Comparison of ENCODE assay signal across 35 cellular contexts in the genomic region with DNA sequence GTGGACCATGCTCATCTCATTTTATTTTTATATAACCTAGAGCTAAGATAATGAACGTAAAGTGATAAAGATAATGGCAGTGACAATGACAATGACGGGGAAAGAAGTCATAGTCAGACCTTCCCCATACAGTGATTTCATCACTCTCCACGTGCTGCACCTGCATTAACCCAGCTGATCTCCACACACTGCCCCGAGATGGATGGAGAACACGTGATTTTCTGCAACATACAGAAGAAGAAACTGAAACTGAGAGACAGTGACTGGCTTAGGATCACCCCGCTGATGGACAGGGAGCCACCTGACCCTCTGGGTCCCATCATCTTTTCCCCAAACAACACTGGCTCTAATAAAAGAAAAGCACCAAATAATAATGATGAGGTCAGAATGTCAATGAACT.
"Had no signal": no experiment of that assay in that cellular context is flagged by ENCODE, and none has a peak within 500 bp of the region (broad histone marks: within the 10 kb centered on the region; RNA-seq: fewer than 3 reads in every experiment).

No MANE protein-coding gene starts in this region.

- H3K4me1 ChIP-seq: ascending aorta, breast epithelium, colonic mucosa, esophagus muscularis mucosa, foreskin keratinocyte, gastrocnemius medialis, heart left ventricle had no signal

- H3K27me3 ChIP-seq: ascending aorta, breast epithelium, cardiac muscle cell, colonic mucosa, esophagus muscularis mucosa, foreskin keratinocyte, gastrocnemius medialis, heart left ventricle had no signal

- H3K36me3 Mint-ChIP-seq: activated naive CD4-positive, alpha-beta T cell treated with anti-CD3 and anti-CD28 coated beads, Interleukin-2, amount 10 ng/mL, durations not matched to agents 7 days and 5 days; activated naive CD4-positive, alpha-beta T cell treated with anti-CD3 and anti-CD28 coated beads, Interleukin-2, amount 50 U/mL, for 72 hours; activated naive CD8-positive, alpha-beta T cell treated with anti-CD3 and anti-CD28 coated beads, Interleukin-2, amount 10 ng/mL, durations not matched to agents 7 days and 5 days had no signal

- H3K27ac Mint-ChIP-seq: activated B cell treated with CpG ODN at 0.5 μM for 24 hours; activated CD4-positive, alpha-beta memory T cell treated with anti-CD3 and anti-CD28 coated beads, Interleukin-2, amount 10 ng/mL, durations not matched to agents 7 days and 5 days; activated CD4-positive, alpha-beta T cell treated with anti-CD3 and anti-CD28 coated beads for 36 hours; activated CD4-positive, alpha-beta T cell treated with anti-CD3 and anti-CD28 coated beads, Interleukin-2, amount 10 ng/mL, durations not matched to agents 7 days and 5 days; activated naive CD4-positive, alpha-beta T cell treated with anti-CD3 and anti-CD28 coated beads, Interleukin-2, amount 10 ng/mL, durations not matched to agents 7 days and 5 days; activated naive CD4-positive, alpha-beta T cell treated with anti-CD3 and anti-CD28 coated beads, Interleukin-2, amount 50 U/mL, for 72 hours; activated naive CD8-positive, alpha-beta T cell treated with anti-CD3 and anti-CD28 coated beads, Interleukin-2, amount 10 ng/mL, durations not matched to agents 7 days and 5 days; activated T-cell treated with anti-CD3 and anti-CD28 coated beads, Interleukin-2, amount 50 U/mL, for 24 hours; activated T-cell treated with anti-CD3 and anti-CD28 coated beads, Interleukin-2, amount 50 U/mL, for 72 hours; brain; endodermal cell; T-helper 17 cell; T-helper 2 cell treated with Interferon-gamma antibody and Interleukin-4, amounts not matched to agents 5 μg/mL and 100 μg/mL, for 36 hours had no signal

- H3K4me3 ChIP-seq: ascending aorta, breast epithelium, cardiac muscle cell, colonic mucosa, esophagus muscularis mucosa, gastrocnemius medialis, heart left ventricle had no signal

- H3K27ac ChIP-seq: ascending aorta, breast epithelium, cardiac muscle cell, colonic mucosa, esophagus muscularis mucosa, foreskin keratinocyte, gastrocnemius medialis, heart left ventricle, WERI-Rb-1 had no signal

- H3K4me1 Mint-ChIP-seq: activated B cell treated with CpG ODN at 0.5 μM for 24 hours; activated CD4-positive, alpha-beta memory T cell treated with anti-CD3 and anti-CD28 coated beads, Interleukin-2, amount 10 ng/mL, durations not matched to agents 7 days and 5 days; activated CD4-positive, alpha-beta T cell treated with anti-CD3 and anti-CD28 coated beads for 36 hours; activated CD4-positive, alpha-beta T cell treated with anti-CD3 and anti-CD28 coated beads, Interleukin-2, amount 10 ng/mL, durations not matched to agents 7 days and 5 days; activated naive CD4-positive, alpha-beta T cell treated with anti-CD3 and anti-CD28 coated beads, Interleukin-2, amount 10 ng/mL, durations not matched to agents 7 days and 5 days; activated naive CD8-positive, alpha-beta T cell treated with anti-CD3 and anti-CD28 coated beads, Interleukin-2, amount 10 ng/mL, durations not matched to agents 7 days and 5 days; T-helper 17 cell had no signal

- DNase-seq: activated B cell treated with CpG ODN at 0.5 μM for 24 hours; activated CD4-positive, alpha-beta memory T cell treated with anti-CD3 and anti-CD28 coated beads, Interleukin-2, amount 10 ng/mL, durations not matched to agents 7 days and 5 days; activated CD4-positive, alpha-beta T cell treated with anti-CD3 and anti-CD28 coated beads for 36 hours; activated CD4-positive, alpha-beta T cell treated with anti-CD3 and anti-CD28 coated beads, Interleukin-2, amount 10 ng/mL, durations not matched to agents 7 days and 5 days; activated CD4-positive, alpha-beta T cell treated with anti-CD3 and anti-CD28 coated beads, Interleukin-2, amount 50 U/mL, for 4 hours; activated CD8-positive, alpha-beta memory T cell treated with anti-CD3 and anti-CD28 coated beads, Interleukin-2, amount 50 U/mL, for 48 hours; activated gamma-delta T cell; activated naive CD4-positive, alpha-beta T cell; activated naive CD4-positive, alpha-beta T cell treated with anti-CD3 and anti-CD28 coated beads, Interleukin-2, amount 10 ng/mL, durations not matched to agents 7 days and 5 days; activated naive CD8-positive, alpha-beta T cell treated with anti-CD3 and anti-CD28 coated beads, Interleukin-2, amount 10 ng/mL, durations not matched to agents 7 days and 5 days; activated T-cell treated with anti-CD3 and anti-CD28 coated beads for 4 hours; activated T-cell treated with anti-CD3 and anti-CD28 coated beads, Interleukin-2, amount 50 U/mL, for 24 hours; activated T-cell treated with anti-CD3 and anti-CD28 coated beads, Interleukin-2, amount 50 U/mL, for 72 hours; central memory CD4-positive, alpha-beta T cell; cerebellar nuclear complex; colonic mucosa; effector memory CD4-positive, alpha-beta T cell; endodermal cell; erythroblast; foreskin keratinocyte; gastrocnemius medialis; glutamatergic neuron; heart left ventricle; T-helper 1 cell; T-helper 17 cell; T1000; WERI-Rb-1 had no signal

- H3K4me3 Mint-ChIP-seq: activated B cell treated with CpG ODN at 0.5 μM for 24 hours; activated CD4-positive, alpha-beta memory T cell treated with anti-CD3 and anti-CD28 coated beads, Interleukin-2, amount 10 ng/mL, durations not matched to agents 7 days and 5 days; activated CD4-positive, alpha-beta T cell treated with anti-CD3 and anti-CD28 coated beads for 36 hours; activated CD4-positive, alpha-beta T cell treated with anti-CD3 and anti-CD28 coated beads, Interleukin-2, amount 10 ng/mL, durations not matched to agents 7 days and 5 days; activated naive CD4-positive, alpha-beta T cell treated with anti-CD3 and anti-CD28 coated beads, Interleukin-2, amount 10 ng/mL, durations not matched to agents 7 days and 5 days; activated naive CD8-positive, alpha-beta T cell treated with anti-CD3 and anti-CD28 coated beads, Interleukin-2, amount 10 ng/mL, durations not matched to agents 7 days and 5 days; activated T-cell treated with anti-CD3 and anti-CD28 coated beads, Interleukin-2, amount 50 U/mL, for 24 hours; activated T-cell treated with anti-CD3 and anti-CD28 coated beads, Interleukin-2, amount 50 U/mL, for 72 hours; brain; endodermal cell; T-helper 17 cell; T-helper 2 cell treated with Interferon-gamma antibody and Interleukin-4, amounts not matched to agents 5 μg/mL and 100 μg/mL, for 36 hours had no signal

- H3K9me3 ChIP-seq: ascending aorta, breast epithelium, colonic mucosa, gastrocnemius medialis had no signal

- H3K9me3 Mint-ChIP-seq: activated B cell treated with CpG ODN at 0.5 μM for 24 hours; activated CD4-positive, alpha-beta memory T cell treated with anti-CD3 and anti-CD28 coated beads, Interleukin-2, amount 10 ng/mL, durations not matched to agents 7 days and 5 days; activated CD4-positive, alpha-beta T cell treated with anti-CD3 and anti-CD28 coated beads, Interleukin-2, amount 10 ng/mL, durations not matched to agents 7 days and 5 days; activated naive CD8-positive, alpha-beta T cell treated with anti-CD3 and anti-CD28 coated beads, Interleukin-2, amount 10 ng/mL, durations not matched to agents 7 days and 5 days; activated T-cell treated with anti-CD3 and anti-CD28 coated beads, Interleukin-2, amount 50 U/mL, for 24 hours; activated T-cell treated with anti-CD3 and anti-CD28 coated beads, Interleukin-2, amount 50 U/mL, for 72 hours; endodermal cell; T-helper 2 cell treated with Interferon-gamma antibody and Interleukin-4, amounts not matched to agents 5 μg/mL and 100 μg/mL, for 36 hours had no signal

- H3K36me3 ChIP-seq: colonic mucosa, gastrocnemius medialis, WERI-Rb-1 had no signal

- ATAC-seq: activated CD4-positive, alpha-beta T cell treated with anti-CD3 and anti-CD28 coated beads for 36 hours; activated CD4-positive, CD25-positive, alpha-beta regulatory T cell treated with anti-CD3 and anti-CD28 coated beads, Interleukin-2, amount 50 U/mL, for 24 hours; activated naive CD4-positive, alpha-beta T cell treated with anti-CD3 and anti-CD28 coated beads, Interleukin-2, amount 50 U/mL, for 72 hours; activated T-cell treated with anti-CD3 and anti-CD28 coated beads, Interleukin-2, amount 50 U/mL, for 72 hours; foreskin keratinocyte; gastrocnemius medialis; heart left ventricle; T-helper 17 cell had no signal

- H3K27me3 Mint-ChIP-seq: activated B cell treated with CpG ODN at 0.5 μM for 24 hours; activated CD4-positive, alpha-beta memory T cell treated with anti-CD3 and anti-CD28 coated beads, Interleukin-2, amount 10 ng/mL, durations not matched to agents 7 days and 5 days; activated CD4-positive, alpha-beta T cell treated with anti-CD3 and anti-CD28 coated beads for 36 hours; activated CD4-positive, alpha-beta T cell treated with anti-CD3 and anti-CD28 coated beads, Interleukin-2, amount 10 ng/mL, durations not matched to agents 7 days and 5 days; activated naive CD4-positive, alpha-beta T cell treated with anti-CD3 and anti-CD28 coated beads, Interleukin-2, amount 10 ng/mL, durations not matched to agents 7 days and 5 days; activated T-cell treated with anti-CD3 and anti-CD28 coated beads, Interleukin-2, amount 50 U/mL, for 24 hours; brain; T-helper 17 cell had no signal
